17 cellular contexts compared by ENCODE assay signal in genomic region chr12:94566345-94566744, GRCh38.
DNase-seq lines count a peak whose midpoint lies in the region; ATAC-seq lines count a peak whose summit lies in the region.
"Had no signal": no experiment of that assay in that cellular context is flagged by ENCODE, and none has a peak within 500 bp of the region (broad histone marks: within the 10 kb centered on the region; RNA-seq: fewer than 3 reads in every experiment).

No MANE protein-coding gene starts in this region.

- no peak for ATAC-seq in GM21423 (IDR thresholded peaks at IDR 0.05; ENCODE audit: unreplicated experiment)
- ATAC-seq: activated CD8-positive, alpha-beta memory T cell treated with anti-CD3 and anti-CD28 coated beads, Interleukin-2, amount 10 ng/mL, durations not matched to agents 7 days and 5 days; effector memory CD8-positive, alpha-beta T cell; naive thymus-derived CD8-positive, alpha-beta T cell had no signal

- DNase-seq in COLO829 (ENCODE audit: low spot score) (peak; percentile 52), NOMO-1 treated with dmso at 0.1 percent for 144 hours (lab: John Stamatoyannopoulos, UW; ENCODE audit: unreplicated experiment) (peak; percentile 38), foreskin melanocyte (peak; percentile 51), nucleus accumbens (lab: John Stamatoyannopoulos, UW) (peak in 52 of 56 donors; percentile 3 to 92 (median 74)), HK-2 (ENCODE audit: unreplicated experiment) (no peak), RPMI8226 (no peak), GOT3 (lab: John Stamatoyannopoulos, UW) (no peak)
- DNase-seq: activated CD4-positive, CD25-positive, alpha-beta regulatory T cell treated with anti-CD3 and anti-CD28 coated beads, Interleukin-2, amount 50 U/mL, for 72 hours; activated CD8-positive, alpha-beta memory T cell treated with anti-CD3 and anti-CD28 coated beads, Interleukin-2, amount 10 ng/mL, durations not matched to agents 7 days and 5 days; activated effector memory CD4-positive, alpha-beta T cell treated with anti-CD3 and anti-CD28 coated beads, Interleukin-2, amount 50 U/mL, for 16 hours; effector memory CD8-positive, alpha-beta T cell; Karpas-422; naive thymus-derived CD8-positive, alpha-beta T cell; NCI-H187; stimulated activated CD4-positive, alpha-beta T cell treated with anti-CD3 and anti-CD28 coated beads, Interleukin-15, amount 100 ng/mL, for 24 hours; T-helper 1 cell had no signal

Comparison
In these comparisons a context has a peak if more than half of its experiments do, and no peak if none do; other contexts are left out.
1. DNase-seq: peak in COLO829 (single experiment), NOMO-1 treated with dmso at 0.1 percent for 144 hours (single experiment), foreskin melanocyte (single experiment) and nucleus accumbens (52 of 56); none in HK-2 (single experiment), RPMI8226 (single experiment) and GOT3 (single experiment).